ENCODE assay signal across 9 cellular contexts in genomic region chr5:783047-783446, GRCh38. TPM values are rescaled to one million over a fixed set of nuclear protein-coding genes. Genes with fewer than 3 reads are reported as not detected.
DNase-seq lines count a peak whose midpoint lies in the region; ATAC-seq and TF ChIP-seq lines count a peak whose summit lies in the region.
"Not testable (repeated sequence)": the region's sequence is repeated elsewhere in the genome, so short reads cannot be mapped to it uniquely, and the experiment has no call there.
"Had no signal": no experiment of that assay in that cellular context is flagged by ENCODE, and none has a peak within 500 bp of the region (broad histone marks: within the 10 kb centered on the region; RNA-seq: fewer than 3 reads in every experiment).

No MANE protein-coding gene starts in this region.

- CTCF ChIA-PET in activated CD4-positive, alpha-beta T cell treated with anti-CD3 and anti-CD28 coated beads for 36 hours (lab: Charles Lee), result not testable (repeated sequence)

- DNase-seq in activated CD4-positive, alpha-beta T cell treated with anti-CD3 and anti-CD28 coated beads for 36 hours, result peak; percentile 61
- peak; percentile 49 for DNase-seq in activated naive CD8-positive, alpha-beta T cell treated with anti-CD3 and anti-CD28 coated beads, Interleukin-2, amount 10 ng/mL, durations not matched to agents 7 days and 5 days
- DNase-seq in esophagus squamous epithelium (lab: John Stamatoyannopoulos, UW); omental fat pad (ENCODE audit: low spot score); stimulated activated naive CD8-positive, alpha-beta T cell treated with anti-CD3 and anti-CD28 coated beads, Interleukin-15, amount 100 ng/mL, for 72 hours: not testable (repeated sequence)
- peak; percentile 59 to 87 for DNase-seq in left colon

- H3K27ac Mint-ChIP-seq in activated CD4-positive, alpha-beta T cell treated with anti-CD3 and anti-CD28 coated beads for 36 hours; activated naive CD8-positive, alpha-beta T cell treated with anti-CD3 and anti-CD28 coated beads, Interleukin-2, amount 10 ng/mL, durations not matched to agents 7 days and 5 days; stimulated activated naive CD8-positive, alpha-beta T cell treated with anti-CD3 and anti-CD28 coated beads, Interleukin-15, amount 100 ng/mL, for 72 hours: not testable (repeated sequence)

- not testable (repeated sequence) for H3K9me3 Mint-ChIP-seq in activated CD4-positive, alpha-beta T cell treated with anti-CD3 and anti-CD28 coated beads for 36 hours (ENCODE audit: low read depth); activated naive CD8-positive, alpha-beta T cell treated with anti-CD3 and anti-CD28 coated beads, Interleukin-2, amount 10 ng/mL, durations not matched to agents 7 days and 5 days; stimulated activated naive CD8-positive, alpha-beta T cell treated with anti-CD3 and anti-CD28 coated beads, Interleukin-15, amount 100 ng/mL, for 72 hours

- not testable (repeated sequence) for H3K36me3 Mint-ChIP-seq in activated CD4-positive, alpha-beta T cell treated with anti-CD3 and anti-CD28 coated beads for 36 hours (ENCODE audit: low read depth); activated naive CD8-positive, alpha-beta T cell treated with anti-CD3 and anti-CD28 coated beads, Interleukin-2, amount 10 ng/mL, durations not matched to agents 7 days and 5 days

- H3K9me3 ChIP-seq in esophagus squamous epithelium, result not testable (repeated sequence)

- peak overlapping the region; percentile 16 to 63 (median 26) for H3K27ac ChIP-seq in esophagus squamous epithelium

- WGBS in esophagus squamous epithelium, 2 donors, result no CpG with 5 or more reads among the region's 22 CpGs

- not testable (repeated sequence) for H3K36me3 ChIP-seq in esophagus squamous epithelium

- H3K4me3 Mint-ChIP-seq in activated CD4-positive, alpha-beta T cell treated with anti-CD3 and anti-CD28 coated beads for 36 hours; activated naive CD8-positive, alpha-beta T cell treated with anti-CD3 and anti-CD28 coated beads, Interleukin-2, amount 10 ng/mL, durations not matched to agents 7 days and 5 days: not testable (repeated sequence)
- H3K4me3 Mint-ChIP-seq in stimulated activated naive CD8-positive, alpha-beta T cell treated with anti-CD3 and anti-CD28 coated beads, Interleukin-15, amount 100 ng/mL, for 72 hours, result peak overlapping the region in 1 of 2 donors; percentile 24

- TF ChIP-seq POLR2A in esophagus squamous epithelium (IDR thresholded peaks at IDR 0.05), result not testable (repeated sequence)

- ATAC-seq in HG03354 (IDR thresholded peaks at IDR 0.05; ENCODE audit: poor library complexity, severe bottlenecking, unreplicated experiment), result peak; percentile 24
- ATAC-seq in activated CD4-positive, alpha-beta T cell treated with anti-CD3 and anti-CD28 coated beads for 36 hours, result peak; percentile 64
- ATAC-seq in activated naive CD8-positive, alpha-beta T cell treated with anti-CD3 and anti-CD28 coated beads, Interleukin-2, amount 10 ng/mL, durations not matched to agents 7 days and 5 days (ENCODE audit: low read depth), result not testable (repeated sequence)
- peak; percentile 64 for ATAC-seq in left colon
- ATAC-seq in omental fat pad (ENCODE audit: low FRiP score), result peak; percentile 45
- ATAC-seq in stimulated activated naive CD8-positive, alpha-beta T cell treated with anti-CD3 and anti-CD28 coated beads, Interleukin-15, amount 100 ng/mL, for 72 hours, result peak; percentile 18

- POLR2A ChIA-PET in activated CD4-positive, alpha-beta T cell treated with anti-CD3 and anti-CD28 coated beads for 36 hours (lab: Charles Lee); activated naive CD8-positive, alpha-beta T cell treated with anti-CD3 and anti-CD28 coated beads, Interleukin-2, amount 10 ng/mL, durations not matched to agents 7 days and 5 days (lab: Charles Lee): not testable (repeated sequence)

- H3K4me3 ChIP-seq in esophagus squamous epithelium, result peak overlapping the region; percentile 15 to 75 (median 66)

- H3K4me1 ChIP-seq in esophagus squamous epithelium, result peaks cover 4 to 23% (median 14%) of the 10 kb centered on the region in 3 donors

- not testable (repeated sequence) for H3K27me3 Mint-ChIP-seq in activated CD4-positive, alpha-beta T cell treated with anti-CD3 and anti-CD28 coated beads for 36 hours; activated naive CD8-positive, alpha-beta T cell treated with anti-CD3 and anti-CD28 coated beads, Interleukin-2, amount 10 ng/mL, durations not matched to agents 7 days and 5 days
- peaks cover 23% of the 10 kb centered on the region for H3K27me3 Mint-ChIP-seq in stimulated activated naive CD8-positive, alpha-beta T cell treated with anti-CD3 and anti-CD28 coated beads, Interleukin-15, amount 100 ng/mL, for 72 hours

- not testable (repeated sequence) for H3K27me3 ChIP-seq in esophagus squamous epithelium

- H3K4me1 Mint-ChIP-seq in activated CD4-positive, alpha-beta T cell treated with anti-CD3 and anti-CD28 coated beads for 36 hours; activated naive CD8-positive, alpha-beta T cell treated with anti-CD3 and anti-CD28 coated beads, Interleukin-2, amount 10 ng/mL, durations not matched to agents 7 days and 5 days; stimulated activated naive CD8-positive, alpha-beta T cell treated with anti-CD3 and anti-CD28 coated beads, Interleukin-15, amount 100 ng/mL, for 72 hours: not testable (repeated sequence)

- intact Hi-C loops in activated CD4-positive, alpha-beta T cell treated with anti-CD3 and anti-CD28 coated beads for 36 hours (cut with DNase I, micrococcal nuclease), result loop anchor here in 1 of 2 experiments (5.0 kb wide), 1 partner anchor 739 kb away; the partner anchor contains the start of gene LPCAT1
- intact Hi-C loops in esophagus squamous epithelium (cut with DNase I), result not testable (repeated sequence)
- intact Hi-C loops in left colon (cut with DNase I, micrococcal nuclease), result loop anchor here in 1 of 2 donors (10.0 kb wide), 1 partner anchor 88 kb away; the partner anchor contains the start of gene TPPP

- not testable (repeated sequence) for TF ChIP-seq CTCF in esophagus squamous epithelium (IDR thresholded peaks at IDR 0.05); omental fat pad (IDR thresholded peaks at IDR 0.05)

RNA-seq across cellular contexts. Expression of gene ZDHHC11B, which starts 1.5 kb away (rescaled TPM):
- under 1 TPM; 0.48 to 0.61 TPM for total RNA-seq in activated CD4-positive, alpha-beta T cell treated with anti-CD3 and anti-CD28 coated beads for 36 hours
- total RNA-seq in activated naive CD8-positive, alpha-beta T cell treated with anti-CD3 and anti-CD28 coated beads, Interleukin-2, amount 10 ng/mL, durations not matched to agents 7 days and 5 days, result 1 to 10 TPM; 2.0 to 2.4 TPM
- total RNA-seq in esophagus squamous epithelium (1 to 10 TPM in 3 of 4 donors, under 1 TPM in 1; 0.44 to 4.6 (median 2.7) TPM), left colon (10 to 100 TPM in 1 of 2 donors, 1 to 10 TPM in 1; 1.5 to 15.9 TPM), omental fat pad (1 to 10 TPM; 1.1 to 5.5 (median 3.5) TPM)
- total RNA-seq: pulmonary artery endothelial cell, RPMI7951 had no signal
